ENCODE assay signal across 8 cellular contexts in genomic region chr17:63827002-63827800, GRCh38.
A peak's percentile ranks its signal among the peaks of the same experiment; 100 is the strongest.
DNase-seq lines count a peak whose midpoint lies in the region; ATAC-seq, FAIRE-seq and TF ChIP-seq lines count a peak whose summit lies in the region.

A gene with protein sequence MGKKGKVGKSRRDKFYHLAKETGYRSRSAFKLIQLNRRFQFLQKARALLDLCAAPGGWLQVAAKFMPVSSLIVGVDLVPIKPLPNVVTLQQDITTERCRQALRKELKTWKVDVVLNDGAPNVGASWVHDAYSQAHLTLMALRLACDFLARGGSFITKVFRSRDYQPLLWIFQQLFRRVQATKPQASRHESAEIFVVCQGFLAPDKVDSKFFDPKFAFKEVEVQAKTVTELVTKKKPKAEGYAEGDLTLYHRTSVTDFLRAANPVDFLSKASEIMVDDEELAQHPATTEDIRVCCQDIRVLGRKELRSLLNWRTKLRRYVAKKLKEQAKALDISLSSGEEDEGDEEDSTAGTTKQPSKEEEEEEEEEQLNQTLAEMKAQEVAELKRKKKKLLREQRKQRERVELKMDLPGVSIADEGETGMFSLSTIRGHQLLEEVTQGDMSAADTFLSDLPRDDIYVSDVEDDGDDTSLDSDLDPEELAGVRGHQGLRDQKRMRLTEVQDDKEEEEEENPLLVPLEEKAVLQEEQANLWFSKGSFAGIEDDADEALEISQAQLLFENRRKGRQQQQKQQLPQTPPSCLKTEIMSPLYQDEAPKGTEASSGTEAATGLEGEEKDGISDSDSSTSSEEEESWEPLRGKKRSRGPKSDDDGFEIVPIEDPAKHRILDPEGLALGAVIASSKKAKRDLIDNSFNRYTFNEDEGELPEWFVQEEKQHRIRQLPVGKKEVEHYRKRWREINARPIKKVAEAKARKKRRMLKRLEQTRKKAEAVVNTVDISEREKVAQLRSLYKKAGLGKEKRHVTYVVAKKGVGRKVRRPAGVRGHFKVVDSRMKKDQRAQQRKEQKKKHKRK (minus strand): TSS chr17:63827663. CDS start chr17:63826902, 761 bp downstream.
PSMC5 (plus strand) TSS chr17:63827431; CDS start chr17:63827491, 60 bp downstream.

- ATAC-seq in GM19023 (IDR thresholded peaks at IDR 0.05; ENCODE audit: unreplicated experiment) (peak; percentile 91), HG03280 (IDR thresholded peaks at IDR 0.05; ENCODE audit: unreplicated experiment) (peak; percentile 91)

- FAIRE-seq in islet of Langerhans (lab: Jason Lieb, UNC): peak; percentile 94

- peak; percentile 53 for TF ChIP-seq CTCF in AG10803 (conservative IDR thresholded peaks at IDR 0.05; ENCODE audit: low read length)

- DNase-seq in AG10803 (ENCODE audit: low read depth) (peak; percentile 93), NCI-H345 (lab: John Stamatoyannopoulos, UW) (peak; percentile 96)
- DNase-seq in activated CD4-positive, CD25-positive, alpha-beta regulatory T cell (lab: John Stamatoyannopoulos, UW): peak; percentile 85 to 92 (median 90)
- peak; percentile 96 for DNase-seq in central memory CD4-positive, alpha-beta T cell
- DNase-seq in stimulated activated CD4-positive, alpha-beta T cell treated with anti-CD3 and anti-CD28 coated beads, Interleukin-12 subunit alpha, Interleukin-12 subunit beta, amount 100 ng/mL, for 4 hours: peak; percentile 91

- peak within 1 kb of the TSS; percentile 97 for H3K4me3 ChIP-seq in AG10803 (ENCODE audit: low read length)

Comparison
In these comparisons a context has a peak if more than half of its experiments do, and no peak if none do; other contexts are left out.
1. Peak in every context shown above with its lines: DNase-seq, ATAC-seq and H3K4me3 ChIP-seq.